Comparison of ENCODE assay signal across 1 cellular context in the genomic region with DNA sequence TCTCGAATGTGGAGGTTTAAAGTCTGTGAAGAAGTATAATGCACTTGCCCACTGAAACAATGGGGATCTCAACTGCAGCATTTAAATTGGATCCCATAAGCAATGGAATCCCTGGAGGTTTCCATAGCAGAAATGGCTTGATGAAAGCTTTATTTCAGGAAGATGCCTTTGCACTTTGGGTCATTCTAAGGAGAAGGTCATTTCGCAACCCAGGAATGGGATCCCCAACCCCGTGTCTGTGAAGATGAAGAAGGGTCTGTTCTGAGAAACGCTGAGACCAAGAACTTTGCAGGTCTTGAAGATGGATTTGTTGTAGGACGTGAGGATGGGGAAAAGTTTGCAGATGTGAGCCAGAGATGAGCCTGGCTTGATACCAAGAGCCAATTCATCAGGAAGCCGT.
TF ChIP-seq lines count a peak whose summit lies in the region.

No MANE protein-coding gene starts in this region.

TF ChIP-seq in SK-N-SH treated with all-trans-retinoic acid at 6 μM for 48 hours, 23 proteins besides CTCF, POLR2A, EP300 and RAD21 (continued from another document):
- TF ChIP-seq, protein P1, sequence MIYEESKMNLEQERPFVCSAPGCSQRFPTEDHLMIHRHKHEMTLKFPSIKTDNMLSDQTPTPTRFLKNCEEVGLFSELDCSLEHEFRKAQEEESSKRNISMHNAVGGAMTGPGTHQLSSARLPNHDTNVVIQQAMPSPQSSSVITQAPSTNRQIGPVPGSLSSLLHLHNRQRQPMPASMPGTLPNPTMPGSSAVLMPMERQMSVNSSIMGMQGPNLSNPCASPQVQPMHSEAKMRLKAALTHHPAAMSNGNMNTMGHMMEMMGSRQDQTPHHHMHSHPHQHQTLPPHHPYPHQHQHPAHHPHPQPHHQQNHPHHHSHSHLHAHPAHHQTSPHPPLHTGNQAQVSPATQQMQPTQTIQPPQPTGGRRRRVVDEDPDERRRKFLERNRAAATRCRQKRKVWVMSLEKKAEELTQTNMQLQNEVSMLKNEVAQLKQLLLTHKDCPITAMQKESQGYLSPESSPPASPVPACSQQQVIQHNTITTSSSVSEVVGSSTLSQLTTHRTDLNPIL (CRISPR knock-in tag; IDR thresholded peaks at IDR 0.05; ENCODE audit: low read depth) = no peak
- TF ChIP-seq ARNTL (CRISPR knock-in tag; IDR thresholded peaks at IDR 0.05; ENCODE audit: borderline replicate concordance, low read depth) (no peak), TOX (CRISPR knock-in tag; IDR thresholded peaks at IDR 0.05; ENCODE audit: borderline replicate concordance) (no peak), RARB (CRISPR knock-in tag; IDR thresholded peaks at IDR 0.05) (no peak)
